25 cellular contexts compared by ENCODE assay signal in genomic region chr6:17297261-17298080, GRCh38. TPM values are rescaled to one million over a fixed set of nuclear protein-coding genes. Genes with fewer than 3 reads are reported as not detected.
DNase-seq lines count a peak whose midpoint lies in the region; ATAC-seq and TF ChIP-seq lines count a peak whose summit lies in the region.
"Had no signal": no experiment of that assay in that cellular context is flagged by ENCODE, and none has a peak within 500 bp of the region (broad histone marks: within the 10 kb centered on the region; RNA-seq: fewer than 3 reads in every experiment).

No MANE protein-coding gene starts in this region.

- TF ChIP-seq POLR2A in heart left ventricle (IDR thresholded peaks at IDR 0.05), result no peak
- TF ChIP-seq POLR2A in thyroid gland (IDR thresholded peaks at IDR 0.05), result no peak

- ATAC-seq in heart left ventricle, result peak in 3 of 4 donors; percentile 24 to 56 (median 36)
- ATAC-seq in Right ventricle myocardium inferior, result no peak
- ATAC-seq in HG03460 (IDR thresholded peaks at IDR 0.05; ENCODE audit: unreplicated experiment), result no peak
- ATAC-seq: A549; activated CD8-positive, alpha-beta T cell treated with anti-CD3 and anti-CD28 coated beads, Interleukin-2, amount 10 ng/mL, durations not matched to agents 7 days and 5 days; GM23338; lower lobe of right lung had no signal

- H3K4me1 ChIP-seq in heart left ventricle, result peaks cover 0 to 32% (median 5%) of the 10 kb centered on the region in 12 donors
- H3K4me1 ChIP-seq in muscle layer of duodenum (ENCODE audit: control insufficient read depth in 1 of 2, insufficient read depth in 2 of 2, low read length in 2 of 2), result no peaks in the 10 kb centered on the region
- H3K4me1 ChIP-seq in thyroid gland, result peaks cover 3 to 9% of the 10 kb centered on the region in 2 donors
- H3K4me1 ChIP-seq: A549, lower lobe of right lung, vagina had no signal

- no peaks in the 10 kb centered on the region for H3K9me3 ChIP-seq in heart left ventricle
- no peaks in the 10 kb centered on the region for H3K9me3 ChIP-seq in muscle layer of duodenum (ENCODE audit: control insufficient read depth in 1 of 2, low read length in 2 of 2)
- H3K9me3 ChIP-seq in thyroid gland, result no peaks in the 10 kb centered on the region
- H3K9me3 ChIP-seq: A549, lower lobe of right lung, SJCRH30, vagina had no signal

- H3K27ac ChIP-seq in heart left ventricle (peak overlapping the region; percentile 4 to 69 (median 36)), muscle layer of duodenum (ENCODE audit: low read length) (peak overlapping the region; percentile 7), thyroid gland (peak overlapping the region; percentile 19 to 49 (median 47))
- H3K27ac ChIP-seq: A549; BLaER1 treated with 17β-estradiol and CSF1 and Interleukin-3, amounts not matched to agents 10 nM and 100 nM; lower lobe of right lung; SJCRH30; skin epidermis; vagina had no signal

- 43 to 50% (median 44%) methylated on average over 3 of the region's 3 CpGs for WGBS in heart left ventricle, 4 donors
- 59% methylated on average over 3 of the region's 3 CpGs for WGBS in thyroid gland, 2 donors

- peaks cover 0 to 23% (median 0%) of the 10 kb centered on the region in 9 donors for H3K36me3 ChIP-seq in heart left ventricle
- no peaks in the 10 kb centered on the region for H3K36me3 ChIP-seq in muscle layer of duodenum (ENCODE audit: control insufficient read depth in 1 of 2, insufficient read depth in 2 of 2, low read length in 2 of 2)
- H3K36me3 ChIP-seq in thyroid gland, result no peaks in the 10 kb centered on the region
- H3K36me3 ChIP-seq: lower lobe of right lung, vagina had no signal

- intact Hi-C loops in heart left ventricle (cut with DNase I) (loop anchor here in 4 of 10 donors (5.0 to 10.0 kb wide), 3 partner anchors 95 to 185 kb away; partner anchors contain the start of gene CAP2 (in 4 of the 4)), Right ventricle myocardium inferior (cut with DNase I) (no loop called here), thyroid gland (cut with DNase I) (no loop called here)

- no peak for TF ChIP-seq CTCF in heart left ventricle (IDR thresholded peaks at IDR 0.05)
- no peak for TF ChIP-seq CTCF in thyroid gland (IDR thresholded peaks at IDR 0.05)

- H3K4me3 ChIP-seq in heart left ventricle (no peak overlapping the region), muscle layer of duodenum (ENCODE audit: low read depth in 1 of 2, low read length in 2 of 2) (no peak overlapping the region), thyroid gland (replicated peaks in 1 of 3) (no peak overlapping the region)
- H3K4me3 ChIP-seq: A549; BLaER1 treated with 17β-estradiol and CSF1 and Interleukin-3, amounts not matched to agents 10 nM and 100 nM; GM23338; lower lobe of right lung; SJCRH30; skin epidermis; vagina had no signal

- DNase-seq in heart left ventricle (no peak), Right ventricle myocardium inferior (ENCODE audit: missing footprints) (no peak), dedifferentiated amniotic fluid mesenchymal stem cell (ENCODE audit: extremely low spot score) (peak; percentile 19), thyroid gland (no peak), iPS-NIHi7 (ENCODE audit: extremely low spot score) (no peak)
- DNase-seq in activated effector memory CD4-positive, alpha-beta T cell treated with Interleukin-2 at 50 U/mL for 16 hours, result no peak
- DNase-seq: activated B cell treated with CpG ODN at 0.5 μM for 24 hours; activated CD8-positive, alpha-beta T cell treated with anti-CD3 and anti-CD28 coated beads, Interleukin-2, amount 10 ng/mL, durations not matched to agents 7 days and 5 days; activated naive CD4-positive, alpha-beta T cell treated with anti-CD3 and anti-CD28 coated beads for 36 hours; activated T-cell treated with anti-CD3 and anti-CD28 coated beads, Interleukin-2, amount 50 U/mL, for 24 hours; dermis blood vessel endothelial cell; lower lobe of right lung; NCI-H1417 treated with DMSO at 0.1 percent for 48 hours; NCI-H2171 treated with DMSO at 0.1 percent for 48 hours; NCI-H69; SJCRH30; stimulated activated CD4-positive, alpha-beta T cell treated with anti-CD3 and anti-CD28 coated beads, Interleukin-4, amount 100 ng/mL, for 24 hours had no signal

- no peaks in the 10 kb centered on the region for H3K27me3 ChIP-seq in heart left ventricle
- H3K27me3 ChIP-seq in muscle layer of duodenum (ENCODE audit: low read depth, low read length), result no peaks in the 10 kb centered on the region
- H3K27me3 ChIP-seq in thyroid gland, result no peaks in the 10 kb centered on the region
- H3K27me3 ChIP-seq: BLaER1 treated with 17β-estradiol and CSF1 and Interleukin-3, amounts not matched to agents 10 nM and 100 nM; SJCRH30; vagina had no signal

RNA-seq across cellular contexts. Expression of gene RBM24, which starts 16.3 kb away (rescaled TPM):
- total RNA-seq in heart left ventricle (100 to 1,000 TPM; 107 to 263 (median 166) TPM), Right ventricle myocardium inferior (181 TPM), thyroid gland (1 to 10 TPM in 2 of 4 donors, under 1 TPM in 2; 0.45 to 5.3 (median 1.6) TPM)
- 100 to 1,000 TPM; 119 to 127 TPM for polyA plus RNA-seq in heart left ventricle
- total RNA-seq: activated B cell treated with CpG ODN at 0.5 μM for 24 hours; activated CD8-positive, alpha-beta T cell treated with anti-CD3 and anti-CD28 coated beads, Interleukin-2, amount 10 ng/mL, durations not matched to agents 7 days and 5 days; activated naive CD4-positive, alpha-beta T cell treated with anti-CD3 and anti-CD28 coated beads for 36 hours; OCI-LY7 had no signal

Comparison
In these comparisons a context has a peak if more than half of its experiments do, and no peak if none do; other contexts are left out.
1. ATAC-seq: peak in heart left ventricle (3 of 4); none in Right ventricle myocardium inferior (single experiment) and HG03460 (single experiment).
2. RNA of gene RBM24, which starts 16.3 kb away (total RNA-seq): 181 TPM in Right ventricle myocardium inferior (single experiment) and 107 to 263 TPM in heart left ventricle; 0.45 to 5.3 TPM in thyroid gland; every median in the first group is over 10 times any median in the second.
3. Peak in every context shown above with its lines, with median percentiles within 50 percentile points of each other: H3K27ac ChIP-seq.